In the genomic region with DNA sequence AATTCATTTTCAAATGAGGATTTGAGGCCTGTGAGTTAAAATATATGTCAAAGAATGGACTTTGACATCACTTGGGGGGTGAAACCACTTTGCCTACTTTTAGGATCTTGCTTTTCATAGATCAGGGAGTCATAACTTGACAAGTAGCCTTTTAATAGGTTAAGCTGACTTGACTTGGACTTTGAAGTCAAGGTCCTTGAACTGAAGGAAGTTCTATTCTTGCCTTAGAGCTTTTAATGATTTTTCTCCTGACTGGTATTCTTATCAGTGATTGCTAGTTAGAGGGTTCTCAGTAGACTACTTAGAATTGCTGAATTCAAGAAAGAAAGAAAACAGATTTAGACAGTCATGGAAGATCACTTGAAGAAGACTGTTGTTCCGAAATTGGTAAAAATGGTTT, we compare ENCODE assay signal across 21 cellular contexts. TPM values are rescaled to one million over a fixed set of nuclear protein-coding genes. Genes with fewer than 3 reads are reported as not detected.
DNase-seq lines count a peak whose midpoint lies in the region; ATAC-seq, FAIRE-seq and TF ChIP-seq lines count a peak whose summit lies in the region.
"Had no signal": no experiment of that assay in that cellular context is flagged by ENCODE, and none has a peak within 500 bp of the region (broad histone marks: within the 10 kb centered on the region; RNA-seq: fewer than 3 reads in every experiment).

No MANE protein-coding gene starts in this region.

- H3K4me2 ChIP-seq in astrocyte (ENCODE audit: low read length), result no peak overlapping the region
- H3K4me2 ChIP-seq: A549 had no signal

- H3K36me3 Mint-ChIP-seq in Calu3 (ENCODE audit: insufficient read depth, unreplicated experiment) (peaks cover 19% of the 10 kb centered on the region), astrocyte (ENCODE audit: low read depth, unreplicated experiment) (peaks cover 2% of the 10 kb centered on the region), progenitor cell of endocrine pancreas (ENCODE audit: insufficient read depth) (peaks cover 19% of the 10 kb centered on the region)

- intact Hi-C loops in Calu3 (cut with micrococcal nuclease; ENCODE audit: unreplicated experiment), result loop anchor here (5.0 kb wide), 1 partner anchor 90 kb away; no protein-coding TSS in a partner anchor
- intact Hi-C loops in left colon (cut with DNase I, micrococcal nuclease), result no loop called here
- intact Hi-C loops in thyroid gland (cut with DNase I), result no loop called here

- H3K27ac ChIP-seq in astrocyte (ENCODE audit: low read depth, low read length), result no peak overlapping the region
- peak overlapping the region in 1 of 3 donors; percentile 44 for H3K27ac ChIP-seq in thyroid gland
- H3K27ac ChIP-seq: 22Rv1, A549, C4-2B had no signal

- H3K27me3 Mint-ChIP-seq in Calu3 (ENCODE audit: unreplicated experiment) (no peaks in the 10 kb centered on the region), astrocyte (ENCODE audit: low read depth, unreplicated experiment) (no peaks in the 10 kb centered on the region), progenitor cell of endocrine pancreas (no peaks in the 10 kb centered on the region)
- H3K27me3 Mint-ChIP-seq: CD4-positive, alpha-beta T cell had no signal

- H3K27me3 ChIP-seq in astrocyte (ENCODE audit: insufficient read depth, low read length) (no peaks in the 10 kb centered on the region), thyroid gland (no peaks in the 10 kb centered on the region)

- no TSS peak for BruUV-seq in Calu3 (replicated peaks; lab: Mats Ljungman, UMichigan)

- WGBS in thyroid gland, 2 donors, result 93 to 97% methylated on average over 1 of the region's 1 CpG

- H3K36me3 ChIP-seq in astrocyte (ENCODE audit: insufficient read depth, low read length) (no peaks in the 10 kb centered on the region), thyroid gland (no peaks in the 10 kb centered on the region)

- TF ChIP-seq POLR2A in thyroid gland (IDR thresholded peaks at IDR 0.05), result no peak

- H3K4me1 ChIP-seq in astrocyte (ENCODE audit: insufficient read depth, low read length) (no peaks in the 10 kb centered on the region), thyroid gland (peaks cover 6 to 10% of the 10 kb centered on the region in 2 donors)
- H3K4me1 ChIP-seq: A549 had no signal

- H3K79me2 ChIP-seq in astrocyte (ENCODE audit: insufficient read depth, low read length), result no peaks in the 10 kb centered on the region

- no peak overlapping the region for H3K4me3 Mint-ChIP-seq in Calu3 (ENCODE audit: low read depth, unreplicated experiment)
- no peak overlapping the region for H3K4me3 Mint-ChIP-seq in astrocyte (ENCODE audit: unreplicated experiment)
- no peak overlapping the region for H3K4me3 Mint-ChIP-seq in progenitor cell of endocrine pancreas (ENCODE audit: low read depth)
- H3K4me3 Mint-ChIP-seq: CD4-positive, alpha-beta T cell; H9 had no signal

- CTCF ChIA-PET in Calu3 (lab: Charles Lee), result interaction anchor here (1.2 to 2.3 kb wide), 5 partner anchors 13 to 103 kb away, joined by 3 to 9 read pairs (median 6); a partner anchor contains a TSS

- H3K9me3 ChIP-seq in astrocyte (ENCODE audit: insufficient read depth, low read depth, low read length) (no peaks in the 10 kb centered on the region), thyroid gland (no peaks in the 10 kb centered on the region)
- H3K9me3 ChIP-seq: A549, Caco-2 had no signal

- no peaks in the 10 kb centered on the region for H3K9me3 Mint-ChIP-seq in Calu3 (ENCODE audit: low read depth, unreplicated experiment)
- no peaks in the 10 kb centered on the region for H3K9me3 Mint-ChIP-seq in astrocyte (ENCODE audit: unreplicated experiment)
- H3K9me3 Mint-ChIP-seq in progenitor cell of endocrine pancreas (ENCODE audit: low read depth), result no peaks in the 10 kb centered on the region
- H3K9me3 Mint-ChIP-seq: CD4-positive, alpha-beta T cell had no signal

- DNase-seq in Calu3 (no peak), astrocyte (ENCODE audit: low read depth) (no peak), left colon (no peak), progenitor cell of endocrine pancreas (ENCODE audit: low spot score, unreplicated experiment) (no peak), thyroid gland (no peak), pons (ENCODE audit: low spot score) (no peak), NCI-H1105 treated with DMSO at 0.1 percent for 48 hours (lab: John Stamatoyannopoulos, UW) (no peak)
- DNase-seq: AML-193; Caco-2; CD4-positive, alpha-beta T cell; DMS153; DMS79; GF-D8; GOT3; H9 had no signal

- no peak overlapping the region for H3K4me3 ChIP-seq in astrocyte (ENCODE audit: insufficient read depth, low read depth, low read length)
- no peak overlapping the region for H3K4me3 ChIP-seq in thyroid gland (replicated peaks in 1 of 3)
- H3K4me3 ChIP-seq: A549 had no signal

- peak; percentile 9 for FAIRE-seq in astrocyte (lab: Jason Lieb, UNC)
- FAIRE-seq: A549, HepG2 had no signal

- no peak overlapping the region for H2AFZ ChIP-seq in astrocyte (ENCODE audit: low read depth, low read length)

- no peaks in the 10 kb centered on the region for H4K20me1 ChIP-seq in astrocyte (ENCODE audit: insufficient read depth, low read length)

- H3K9ac ChIP-seq in astrocyte (ENCODE audit: low read length), result no peak overlapping the region

- H3K27ac Mint-ChIP-seq in Calu3 (ENCODE audit: unreplicated experiment) (peak overlapping the region; percentile 8), astrocyte (ENCODE audit: unreplicated experiment) (no peak overlapping the region), progenitor cell of endocrine pancreas (peak overlapping the region; percentile 3)
- H3K27ac Mint-ChIP-seq: CD4-positive, alpha-beta T cell; H9 had no signal

- ATAC-seq in left colon (peak; percentile 69), GM18907 (IDR thresholded peaks at IDR 0.05; ENCODE audit: unreplicated experiment) (no peak)
- ATAC-seq: A549, HepG2 had no signal

- TF ChIP-seq CTCF in Calu3 (IDR thresholded peaks at IDR 0.05; ENCODE audit: unreplicated experiment) (no peak), astrocyte (IDR thresholded peaks at IDR 0.05; ENCODE audit: insufficient read depth, low read depth, low read length) (no peak), progenitor cell of endocrine pancreas (IDR thresholded peaks at IDR 0.05; ENCODE audit: unreplicated experiment) (no peak), thyroid gland (IDR thresholded peaks at IDR 0.05) (no peak)

- H3K4me1 Mint-ChIP-seq in Calu3 (ENCODE audit: low read depth, unreplicated experiment) (peaks cover 42% of the 10 kb centered on the region), astrocyte (ENCODE audit: low read depth, unreplicated experiment) (no peaks in the 10 kb centered on the region), progenitor cell of endocrine pancreas (ENCODE audit: low read depth) (peaks cover 7% of the 10 kb centered on the region)
- H3K4me1 Mint-ChIP-seq: H9 had no signal

RNA-seq across cellular contexts. Expression of a gene that starts 17.7 kb away (rescaled TPM):
- total RNA-seq in Calu3 (2022) (378 and 444 TPM in 2 replicates), astrocyte (not detected in 2 replicates), left colon (1,000 to 10,000 TPM in 1 of 2 donors, 100 to 1,000 TPM in 1; 725 to 1,046 TPM), progenitor cell of endocrine pancreas (25.8 and 56.3 TPM in 2 replicates), thyroid gland (10 to 100 TPM in 1 of 4 donors, 1 to 10 TPM in 2, not detected in 1; 2.6 to 23.9 (median 4.1) TPM)
- total RNA-seq: CD4-positive, alpha-beta T cell; Daoy; H9 had no signal

RNA-seq across cellular contexts. Expression of a gene that starts 33.6 kb away (rescaled TPM):
- total RNA-seq in Calu3 (2022) (148 and 155 TPM in 2 replicates), astrocyte (56.0 and 57.0 TPM in 2 replicates), left colon (10 to 100 TPM; 79.5 to 97.7 TPM), progenitor cell of endocrine pancreas (112 and 116 TPM in 2 replicates), thyroid gland (10 to 100 TPM; 16.8 to 31.1 (median 28.2) TPM)
